13 cellular contexts compared by ENCODE assay signal in the genomic region with DNA sequence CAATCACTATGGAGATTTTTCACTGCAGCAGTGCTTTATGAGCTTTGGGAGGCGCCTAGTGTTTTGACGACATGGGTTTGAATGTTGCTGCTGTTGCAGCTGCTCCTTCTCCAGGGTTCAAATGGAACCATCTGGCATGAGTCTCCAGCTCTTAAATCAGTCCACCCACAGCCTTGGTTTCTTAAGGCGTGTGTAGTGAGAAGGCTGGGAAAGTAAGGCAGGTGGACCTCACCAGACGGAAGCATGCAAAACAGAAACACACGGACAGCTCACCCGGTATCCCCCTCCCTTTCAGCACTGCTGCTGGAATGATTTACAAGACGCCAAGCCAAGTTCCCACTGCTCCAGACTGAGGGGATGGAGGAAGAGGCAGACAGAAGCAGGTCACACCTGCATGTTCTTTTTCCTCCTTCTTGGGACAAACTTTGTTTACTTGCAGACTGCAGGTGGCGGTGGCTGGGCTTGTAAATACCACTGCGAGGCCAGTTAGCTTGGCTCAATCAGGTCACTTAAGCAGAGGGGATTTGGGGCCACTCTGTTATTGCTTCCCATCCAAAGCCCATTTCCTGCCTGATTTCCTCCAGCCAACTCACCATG. TPM values are rescaled to one million over a fixed set of nuclear protein-coding genes. Genes with fewer than 3 reads are reported as not detected.
DNase-seq lines count a peak whose midpoint lies in the region; ATAC-seq, FAIRE-seq and TF ChIP-seq lines count a peak whose summit lies in the region.
"Had no signal": no experiment of that assay in that cellular context is flagged by ENCODE, and none has a peak within 500 bp of the region (broad histone marks: within the 10 kb centered on the region; RNA-seq: fewer than 3 reads in every experiment).

No MANE protein-coding gene starts in this region.

- TF ChIP-seq POLR2A in GM12891 (IDR thresholded peaks at IDR 0.05; ENCODE audit: low read depth, low read length) = no peak

- H3K4me3 Mint-ChIP-seq in WTC11 = no peak overlapping the region
- H3K4me3 Mint-ChIP-seq: activated naive CD8-positive, alpha-beta T cell treated with anti-CD3 and anti-CD28 coated beads, Interleukin-2, amount 50 U/mL, for 24 hours; natural killer cell treated with Interleukin-12 subunit alpha and Interleukin-12 subunit beta and Interleukin-15 and Interleukin-18, amount 100 ng/mL, for 72 hours had no signal

- no peaks in the 10 kb centered on the region for H3K9me3 Mint-ChIP-seq in WTC11
- H3K9me3 Mint-ChIP-seq: activated naive CD8-positive, alpha-beta T cell treated with anti-CD3 and anti-CD28 coated beads, Interleukin-2, amount 50 U/mL, for 24 hours; natural killer cell treated with Interleukin-12 subunit alpha and Interleukin-12 subunit beta and Interleukin-15 and Interleukin-18, amount 100 ng/mL, for 72 hours had no signal

- ATAC-seq in WTC11 (peak; percentile 87), heart right ventricle (peak; percentile 24 to 74 (median 62)), GM21367 (IDR thresholded peaks at IDR 0.05; ENCODE audit: unreplicated experiment) (no peak)
- ATAC-seq: activated naive CD8-positive, alpha-beta T cell treated with anti-CD3 and anti-CD28 coated beads, Interleukin-2, amount 50 U/mL, for 24 hours; natural killer cell treated with Interleukin-12 subunit alpha and Interleukin-12 subunit beta and Interleukin-15 and Interleukin-18, amount 100 ng/mL, for 72 hours had no signal

- WGBS in heart right ventricle, 2 donors = 33 to 39% methylated on average over 9 of the region's 9 CpGs

- peak overlapping the region in 4 of 10 donors; percentile 30 to 69 (median 56) for H3K27ac ChIP-seq in heart right ventricle

- CTCF ChIA-PET in WTC11 (lab: Charles Lee) = interaction anchor here (1.2 kb wide), 2 partner anchors 12 to 57 kb away, joined by 3 read pairs; no protein-coding TSS in a partner anchor

- H3K4me3 ChIP-seq in heart right ventricle = no peak overlapping the region

- DNase-seq in GM12891 (ENCODE audit: insufficient read length, low spot score) (no peak), WTC11 (ENCODE audit: low spot score) (peak; percentile 33), heart right ventricle (peak in 1 of 2 donors; percentile 47), posterior vena cava (ENCODE audit: low spot score) (peak; percentile 45), RPMI8226 (no peak), foreskin melanocyte (no peak), cerebellar cortex (ENCODE audit: low spot score) (no peak)
- DNase-seq: activated naive CD8-positive, alpha-beta T cell treated with anti-CD3 and anti-CD28 coated beads, Interleukin-2, amount 50 U/mL, for 24 hours; hypothalamus; NCI-H1105; SW 1271 had no signal

- no peak for TF ChIP-seq CTCF in WTC11 (IDR thresholded peaks at IDR 0.05)
- no peak for TF ChIP-seq CTCF in heart right ventricle (IDR thresholded peaks at IDR 0.05)

- no peaks in the 10 kb centered on the region; the same call in 1 of the 2 replicates for H3K27me3 Mint-ChIP-seq in WTC11 (ENCODE audit: low read depth)
- H3K27me3 Mint-ChIP-seq: natural killer cell treated with Interleukin-12 subunit alpha and Interleukin-12 subunit beta and Interleukin-15 and Interleukin-18, amount 100 ng/mL, for 72 hours had no signal

- H3K36me3 Mint-ChIP-seq in WTC11 = no peaks in the 10 kb centered on the region; the same call in 1 of the 2 replicates

- peaks cover 0 to 63% (median 32%) of the 10 kb centered on the region in 9 donors for H3K4me1 ChIP-seq in heart right ventricle

- intact Hi-C loops in heart right ventricle (cut with DNase I) (no loop called here), posterior vena cava (cut with DNase I) (no loop called here)

- H3K4me1 Mint-ChIP-seq in WTC11 = peaks cover 16% of the 10 kb centered on the region
- H3K4me1 Mint-ChIP-seq: activated naive CD8-positive, alpha-beta T cell treated with anti-CD3 and anti-CD28 coated beads, Interleukin-2, amount 50 U/mL, for 24 hours had no signal

- no peaks in the 10 kb centered on the region for H3K9me3 ChIP-seq in heart right ventricle

- H3K36me3 ChIP-seq in heart right ventricle = peaks cover 0 to 82% (median 1%) of the 10 kb centered on the region in 9 donors

- POLR2A ChIA-PET in WTC11 (lab: Charles Lee) = no interaction called here

- no peaks in the 10 kb centered on the region for H3K27me3 ChIP-seq in heart right ventricle

- H3K27ac Mint-ChIP-seq in WTC11 = peak overlapping the region; percentile 82
- H3K27ac Mint-ChIP-seq: activated naive CD8-positive, alpha-beta T cell treated with anti-CD3 and anti-CD28 coated beads, Interleukin-2, amount 50 U/mL, for 24 hours had no signal

- peak; percentile 28 for FAIRE-seq in GM12891 (lab: Jason Lieb, UNC)

TF ChIP-seq in GM12891, 5 proteins besides CTCF, POLR2A, EP300 and RAD21:
- TF ChIP-seq TAF1 (IDR thresholded peaks at IDR 0.05; ENCODE audit: low read depth, low read length) = no peak
- TF ChIP-seq POU2F2 (IDR thresholded peaks at IDR 0.05; ENCODE audit: low read depth, low read length) = no peak
- TF ChIP-seq POLR2AphosphoS5 (IDR thresholded peaks at IDR 0.05; ENCODE audit: low read depth, low read length) = no peak
- no peak for TF ChIP-seq PAX5 (IDR thresholded peaks at IDR 0.05; ENCODE audit: insufficient read depth, low read length, severe bottlenecking)
- no peak for TF ChIP-seq SPI1 (IDR thresholded peaks at IDR 0.05; ENCODE audit: low read depth, low read length)

TF ChIP-seq in WTC11, 78 proteins besides CTCF, POLR2A, EP300 and RAD21:
- TF ChIP-seq ZNF416 (CRISPR knock-in tag; IDR thresholded peaks at IDR 0.05) (no peak), CREM (CRISPR knock-in tag; IDR thresholded peaks at IDR 0.05) (no peak), ZNF263 (CRISPR knock-in tag; IDR thresholded peaks at IDR 0.05; ENCODE audit: low read depth) (no peak), ZNF423 (CRISPR knock-in tag; IDR thresholded peaks at IDR 0.05) (no peak), FOXP1 (CRISPR knock-in tag; IDR thresholded peaks at IDR 0.05; ENCODE audit: borderline replicate concordance) (no peak), FOXJ3 (CRISPR knock-in tag; IDR thresholded peaks at IDR 0.05; ENCODE audit: borderline replicate concordance) (no peak)
- TF ChIP-seq, protein P1, sequence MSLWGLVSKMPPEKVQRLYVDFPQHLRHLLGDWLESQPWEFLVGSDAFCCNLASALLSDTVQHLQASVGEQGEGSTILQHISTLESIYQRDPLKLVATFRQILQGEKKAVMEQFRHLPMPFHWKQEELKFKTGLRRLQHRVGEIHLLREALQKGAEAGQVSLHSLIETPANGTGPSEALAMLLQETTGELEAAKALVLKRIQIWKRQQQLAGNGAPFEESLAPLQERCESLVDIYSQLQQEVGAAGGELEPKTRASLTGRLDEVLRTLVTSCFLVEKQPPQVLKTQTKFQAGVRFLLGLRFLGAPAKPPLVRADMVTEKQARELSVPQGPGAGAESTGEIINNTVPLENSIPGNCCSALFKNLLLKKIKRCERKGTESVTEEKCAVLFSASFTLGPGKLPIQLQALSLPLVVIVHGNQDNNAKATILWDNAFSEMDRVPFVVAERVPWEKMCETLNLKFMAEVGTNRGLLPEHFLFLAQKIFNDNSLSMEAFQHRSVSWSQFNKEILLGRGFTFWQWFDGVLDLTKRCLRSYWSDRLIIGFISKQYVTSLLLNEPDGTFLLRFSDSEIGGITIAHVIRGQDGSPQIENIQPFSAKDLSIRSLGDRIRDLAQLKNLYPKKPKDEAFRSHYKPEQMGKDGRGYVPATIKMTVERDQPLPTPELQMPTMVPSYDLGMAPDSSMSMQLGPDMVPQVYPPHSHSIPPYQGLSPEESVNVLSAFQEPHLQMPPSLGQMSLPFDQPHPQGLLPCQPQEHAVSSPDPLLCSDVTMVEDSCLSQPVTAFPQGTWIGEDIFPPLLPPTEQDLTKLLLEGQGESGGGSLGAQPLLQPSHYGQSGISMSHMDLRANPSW (CRISPR knock-in tag; conservative IDR thresholded peaks at IDR 0.05; ENCODE audit: low read depth) = no peak
- TF ChIP-seq, protein P2, sequence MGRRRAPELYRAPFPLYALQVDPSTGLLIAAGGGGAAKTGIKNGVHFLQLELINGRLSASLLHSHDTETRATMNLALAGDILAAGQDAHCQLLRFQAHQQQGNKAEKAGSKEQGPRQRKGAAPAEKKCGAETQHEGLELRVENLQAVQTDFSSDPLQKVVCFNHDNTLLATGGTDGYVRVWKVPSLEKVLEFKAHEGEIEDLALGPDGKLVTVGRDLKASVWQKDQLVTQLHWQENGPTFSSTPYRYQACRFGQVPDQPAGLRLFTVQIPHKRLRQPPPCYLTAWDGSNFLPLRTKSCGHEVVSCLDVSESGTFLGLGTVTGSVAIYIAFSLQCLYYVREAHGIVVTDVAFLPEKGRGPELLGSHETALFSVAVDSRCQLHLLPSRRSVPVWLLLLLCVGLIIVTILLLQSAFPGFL (CRISPR knock-in tag; IDR thresholded peaks at IDR 0.05; ENCODE audit: borderline replicate concordance) = no peak
- TF ChIP-seq, protein P3, sequence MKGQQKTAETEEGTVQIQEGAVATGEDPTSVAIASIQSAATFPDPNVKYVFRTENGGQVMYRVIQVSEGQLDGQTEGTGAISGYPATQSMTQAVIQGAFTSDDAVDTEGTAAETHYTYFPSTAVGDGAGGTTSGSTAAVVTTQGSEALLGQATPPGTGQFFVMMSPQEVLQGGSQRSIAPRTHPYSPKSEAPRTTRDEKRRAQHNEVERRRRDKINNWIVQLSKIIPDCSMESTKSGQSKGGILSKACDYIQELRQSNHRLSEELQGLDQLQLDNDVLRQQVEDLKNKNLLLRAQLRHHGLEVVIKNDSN (CRISPR knock-in tag; IDR thresholded peaks at IDR 0.05) = no peak
- TF ChIP-seq, protein P4, sequence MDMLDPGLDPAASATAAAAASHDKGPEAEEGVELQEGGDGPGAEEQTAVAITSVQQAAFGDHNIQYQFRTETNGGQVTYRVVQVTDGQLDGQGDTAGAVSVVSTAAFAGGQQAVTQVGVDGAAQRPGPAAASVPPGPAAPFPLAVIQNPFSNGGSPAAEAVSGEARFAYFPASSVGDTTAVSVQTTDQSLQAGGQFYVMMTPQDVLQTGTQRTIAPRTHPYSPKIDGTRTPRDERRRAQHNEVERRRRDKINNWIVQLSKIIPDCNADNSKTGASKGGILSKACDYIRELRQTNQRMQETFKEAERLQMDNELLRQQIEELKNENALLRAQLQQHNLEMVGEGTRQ (CRISPR knock-in tag; IDR thresholded peaks at IDR 0.05) = no peak

RNA-seq across cellular contexts. Expression of a gene that starts 47.4 kb away (rescaled TPM):
- polyA plus RNA-seq in GM12891 (2012; ENCODE audit: low read depth, missing spikeins) = 8.8 TPM
- total RNA-seq in WTC11 (2021) (19.2 to 28.6 TPM (median 20.7 TPM) in 3 replicates), heart right ventricle (10 to 100 TPM in 7 of 10 donors, 1 to 10 TPM in 3; 5.5 to 49.6 (median 28.1) TPM), posterior vena cava (10 to 100 TPM; 37.0 to 47.0 TPM)
- 1 to 10 TPM; 6.4 to 8.8 TPM for polyA plus RNA-seq in heart right ventricle

Comparison
In these comparisons a context has a peak if more than half of its experiments do, and no peak if none do; other contexts are left out.
1. DNase-seq: peak in WTC11 (single experiment) and posterior vena cava (single experiment); none in GM12891 (single experiment), RPMI8226 (single experiment), foreskin melanocyte (single experiment) and cerebellar cortex (single experiment).